Comparison of ENCODE assay signal across 8 cellular contexts in the genomic region with DNA sequence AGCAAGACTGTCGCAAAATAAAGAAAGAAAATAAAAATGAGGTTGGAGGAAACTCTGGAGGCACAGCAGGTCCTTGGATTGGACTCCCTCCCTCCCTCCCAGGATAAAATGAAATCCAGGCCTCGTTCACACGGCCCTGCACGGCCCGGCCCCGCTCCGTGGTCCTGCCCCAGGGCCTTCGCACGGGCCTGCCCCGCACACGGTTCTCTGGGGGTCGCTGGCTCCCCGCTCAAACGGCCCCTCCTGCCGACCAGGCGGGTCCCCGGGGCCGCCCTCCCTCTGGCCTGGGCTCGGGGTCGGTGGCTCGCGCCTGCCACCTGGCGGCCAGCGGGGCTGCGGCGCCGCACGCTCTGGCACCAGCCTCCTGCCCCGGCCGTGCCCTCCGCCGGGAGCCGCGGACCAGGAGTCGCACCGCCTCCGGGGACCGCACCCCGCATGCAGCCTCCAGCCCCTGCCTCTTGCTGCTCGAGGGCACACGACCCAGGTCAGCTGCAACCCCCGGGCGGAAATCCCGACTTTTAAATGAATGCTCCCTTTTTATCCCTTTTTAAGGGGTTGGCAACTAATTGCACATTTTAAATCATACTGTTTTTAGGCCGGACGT. TPM values are rescaled to one million over a fixed set of nuclear protein-coding genes. Genes with fewer than 3 reads are reported as not detected.
DNase-seq lines count a peak whose midpoint lies in the region; ATAC-seq and TF ChIP-seq lines count a peak whose summit lies in the region.

No MANE protein-coding gene starts in this region.

- H3K36me3 ChIP-seq in parathyroid adenoma (ENCODE audit: control insufficient read depth, insufficient read depth, low read length) = no peaks in the 10 kb centered on the region
- peaks cover 0 to 9% of the 10 kb centered on the region in 2 donors for H3K36me3 ChIP-seq in thyroid gland

- TF ChIP-seq POLR2A in thyroid gland (IDR thresholded peaks at IDR 0.05) = no peak

- peak overlapping the region; percentile 38 for H3K4me3 ChIP-seq in parathyroid adenoma (ENCODE audit: low read depth, low read length)
- H3K4me3 ChIP-seq in thyroid gland (replicated peaks in 1 of 3) = peak overlapping the region in 1 of 3 donors; percentile 3

- intact Hi-C loops in thyroid gland (cut with DNase I) = loop anchor here (2.0 to 5.0 kb wide), 3 partner anchors 62 to 210 kb away; no protein-coding TSS in a partner anchor

- TF ChIP-seq CTCF in parathyroid adenoma (IDR thresholded peaks at IDR 0.05) (peak; percentile 90), thyroid gland (IDR thresholded peaks at IDR 0.05) (peak; percentile 19 to 99 (median 91))

- no peak overlapping the region for H3K27ac ChIP-seq in parathyroid adenoma
- H3K27ac ChIP-seq in thyroid gland = peak overlapping the region in 1 of 3 donors; percentile 30

- H3K4me1 ChIP-seq in parathyroid adenoma (peaks cover 3% of the 10 kb centered on the region), thyroid gland (peaks cover 10 to 20% of the 10 kb centered on the region in 2 donors)

- peak; percentile 64 for DNase-seq in NCI-H82 (lab: John Stamatoyannopoulos, UW)
- DNase-seq in NCI-H82 treated with DMSO at 0.1 percent for 48 hours (lab: John Stamatoyannopoulos, UW; ENCODE audit: unreplicated experiment) = no peak
- DNase-seq in RPMI7951 (ENCODE audit: low read depth) = peak; percentile 60
- peak; percentile 62 for DNase-seq in activated gamma-delta T cell treated with anti-CD3 and anti-CD28 coated beads, Interleukin-2, amount 50 U/mL, for 16 hours (ENCODE audit: low read depth)
- DNase-seq in globus pallidus (ENCODE audit: low spot score) = peak; percentile 61
- peak; percentile 63 to 66 for DNase-seq in thyroid gland

- no peak overlapping the region for H3K9ac ChIP-seq in parathyroid adenoma

- H3K27me3 ChIP-seq in parathyroid adenoma (ENCODE audit: control insufficient read depth, insufficient read depth, low read length) = no peaks in the 10 kb centered on the region
- H3K27me3 ChIP-seq in thyroid gland = no peaks in the 10 kb centered on the region

- 2 to 3% methylated on average over 16 to 17 of the region's 46 CpGs for WGBS in thyroid gland, 2 donors

- no peaks in the 10 kb centered on the region for H3K79me2 ChIP-seq in parathyroid adenoma

- H3K9me3 ChIP-seq in parathyroid adenoma (ENCODE audit: control insufficient read depth, low read length) (no peaks in the 10 kb centered on the region), thyroid gland (no peaks in the 10 kb centered on the region)

- H2AFZ ChIP-seq in parathyroid adenoma = peak overlapping the region; percentile 51

- peak; percentile 42 for ATAC-seq in HG03520 (IDR thresholded peaks at IDR 0.05; ENCODE audit: unreplicated experiment)

- H3K4me2 ChIP-seq in parathyroid adenoma (ENCODE audit: low read length) = peak overlapping the region; percentile 63

RNA-seq across cellular contexts. Expression of a gene that starts 1.5 kb away (rescaled TPM):
- 47.7 and 67.0 TPM in 2 replicates for total RNA-seq in RPMI7951 (2014; rRNA removed; shearing (Covaris generic))
- 10 to 100 TPM; 15.2 to 73.5 (median 46.8) TPM for total RNA-seq in thyroid gland

RNA-seq across cellular contexts. Expression of a gene that starts 17.6 kb away (rescaled TPM):
- total RNA-seq in RPMI7951 (2014; rRNA removed; shearing (Covaris generic)) = 0.20 and 0.24 TPM in 2 replicates
- total RNA-seq in thyroid gland = under 1 TPM in 1 of 4 donors, not detected in 3; 0.22 TPM

RNA-seq across cellular contexts. Expression of a gene that starts 38.3 kb away (rescaled TPM):
- 46.9 and 58.0 TPM in 2 replicates for total RNA-seq in RPMI7951 (2014; rRNA removed; shearing (Covaris generic))
- total RNA-seq in thyroid gland = 100 to 1,000 TPM; 162 to 238 (median 192) TPM

RNA-seq across cellular contexts. Expression of a gene that starts 38.7 kb away (rescaled TPM):
- not detected in 2 replicates for total RNA-seq in RPMI7951 (2014; rRNA removed; shearing (Covaris generic))
- total RNA-seq in thyroid gland = not detected

RNA-seq across cellular contexts. Expression of a gene that starts 43.7 kb away (rescaled TPM):
- 179 and 199 TPM in 2 replicates for total RNA-seq in RPMI7951 (2014; rRNA removed; shearing (Covaris generic))
- total RNA-seq in thyroid gland = 10 to 100 TPM; 60.7 to 88.2 (median 82.2) TPM
